In the genomic region with DNA sequence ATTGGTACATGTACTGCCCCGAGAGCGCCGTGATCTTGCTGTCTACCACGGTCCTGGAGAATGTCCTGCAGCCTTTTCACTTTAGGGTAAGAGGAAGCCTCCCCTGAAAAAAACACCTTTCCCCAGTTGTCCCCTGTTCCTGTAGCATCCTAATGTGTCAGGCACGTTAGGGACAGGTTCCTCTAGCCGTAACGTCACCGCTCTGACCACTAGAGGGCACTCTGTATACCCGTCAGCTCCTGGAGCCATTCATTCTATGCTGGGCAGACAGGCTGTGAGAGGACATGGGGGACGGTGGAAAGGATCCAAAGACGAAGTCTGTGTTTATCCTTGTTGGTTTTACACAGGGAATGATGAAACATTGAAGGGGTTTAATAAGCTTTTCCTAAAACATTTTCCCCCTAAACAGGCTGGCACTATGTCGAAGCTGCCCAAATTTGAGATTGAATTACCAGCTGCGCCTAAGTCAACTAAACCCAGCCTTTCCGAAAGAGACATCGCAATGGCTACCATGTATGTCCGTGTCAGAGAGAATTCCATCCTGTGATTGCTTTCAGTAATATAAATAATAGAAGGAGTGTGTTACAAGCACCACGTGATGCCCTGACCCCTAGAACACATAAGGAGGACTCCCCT, we compare ENCODE assay signal across 8 cellular contexts. TPM values are rescaled to one million over a fixed set of nuclear protein-coding genes. Genes with fewer than 3 reads are reported as not detected.
DNase-seq lines count a peak whose midpoint lies in the region; ATAC-seq, FAIRE-seq and TF ChIP-seq lines count a peak whose summit lies in the region.

No MANE protein-coding gene starts in this region.

- no peak overlapping the region for H3K4me3 Mint-ChIP-seq in activated CD4-positive, alpha-beta T cell treated with anti-CD3 and anti-CD28 coated beads, Interleukin-2, amount 10 ng/mL, durations not matched to agents 24 days and 14 days

- peak; percentile 94 for TF ChIP-seq CTCF in AG09309 (IDR thresholded peaks at IDR 0.05; ENCODE audit: control insufficient read depth, insufficient read depth, low read depth, low read length, missing control alignments)
- peak; percentile 75 for TF ChIP-seq CTCF in colonic mucosa (IDR thresholded peaks at IDR 0.05)
- peak; percentile 96 for TF ChIP-seq CTCF in HepG2 (CRISPR knock-in tag; IDR thresholded peaks at IDR 0.05)

- POLR2A ChIA-PET in HepG2 (lab: Yijun Ruan, JAX) = interaction anchor here (1.1 kb wide), 1 partner anchor 69 kb away, joined by 3 read pairs; no protein-coding TSS in a partner anchor

- H3K4me3 ChIP-seq in AG09309 (ENCODE audit: control insufficient read depth, low read depth, low read length) (no peak overlapping the region), colonic mucosa (no peak overlapping the region), HepG2 (replicated peaks in 1 of 3; ENCODE audit: insufficient read depth in 1 of 3, low read depth in 2 of 3, low read length in 3 of 3) (no peak overlapping the region)

- H4K20me1 ChIP-seq in HepG2 (ENCODE audit: insufficient read depth, low read length) = no peaks in the 10 kb centered on the region

- H3K27me3 ChIP-seq in colonic mucosa = no peaks in the 10 kb centered on the region
- H3K27me3 ChIP-seq in HepG2 (ENCODE audit: control insufficient read depth in 1 of 2, insufficient read depth in 2 of 2, low read length in 2 of 2) = no peaks in the 10 kb centered on the region

- in situ Hi-C loops in HepG2 (cut with HindIII; ENCODE audit: extremely low pct_ligation_motif_present, low pct_unique_long_range_greater_than_20kb) = loop anchor here (5.0 to 10.0 kb wide), 2 partner anchors 71 to 189 kb away; partner anchors contain the start of gene NPC1

- H3K4me1 ChIP-seq in colonic mucosa = no peaks in the 10 kb centered on the region
- peaks cover 5% of the 10 kb centered on the region; the same call in 1 of the 2 replicates for H3K4me1 ChIP-seq in HepG2 (ENCODE audit: insufficient read depth, low read length)

- H3K27ac ChIP-seq in colonic mucosa = no peak overlapping the region
- peak overlapping the region; percentile 17 for H3K27ac ChIP-seq in HepG2 (ENCODE audit: extremely low read length, insufficient read depth, low read length)

- no peak overlapping the region for H3K4me2 ChIP-seq in HepG2 (ENCODE audit: low read depth, low read length)

- H3K9me3 ChIP-seq in colonic mucosa = no peaks in the 10 kb centered on the region
- no peaks in the 10 kb centered on the region for H3K9me3 ChIP-seq in HepG2 (ENCODE audit: low read length)

- TF ChIP-seq RAD21 in HepG2 (CRISPR knock-in tag; IDR thresholded peaks at IDR 0.05) = peak; percentile 72

- ATAC-seq in GM18907 (IDR thresholded peaks at IDR 0.05; ENCODE audit: unreplicated experiment) (peak; percentile 90), HG03196 (IDR thresholded peaks at IDR 0.05; ENCODE audit: unreplicated experiment) (peak; percentile 86), HepG2 (peak; percentile 99)

- peak overlapping the region; percentile 57 for H3K27ac Mint-ChIP-seq in activated CD4-positive, alpha-beta T cell treated with anti-CD3 and anti-CD28 coated beads, Interleukin-2, amount 10 ng/mL, durations not matched to agents 24 days and 14 days

- CTCF ChIA-PET in HepG2 (lab: Yijun Ruan, JAX; ENCODE audit: low intra/inter-chr PET ratio, low total read pairs) = interaction anchor here (0.6 to 1.4 kb wide), 6 partner anchors 15 to 297 kb away, joined by 3 to 6 read pairs (median 4); partner anchors contain the start of gene NPC1

- H2AFZ ChIP-seq in HepG2 (ENCODE audit: low read length) = no peak overlapping the region

- TF ChIP-seq EP300 in HepG2 (IDR thresholded peaks at IDR 0.05; ENCODE audit: low read depth in 2 of 2, low read length in 2 of 2) (no peak), HepG2 (CRISPR knock-in tag; IDR thresholded peaks at IDR 0.05; ENCODE audit: borderline replicate concordance) (no peak)

- H3K9ac ChIP-seq in colonic mucosa (ENCODE audit: low read depth in 2 of 2, low read length in 2 of 2) = no peak overlapping the region
- H3K9ac ChIP-seq in HepG2 (ENCODE audit: insufficient read depth, low read depth, low read length) = no peak overlapping the region

- peaks cover 26% of the 10 kb centered on the region for H3K4me1 Mint-ChIP-seq in activated CD4-positive, alpha-beta T cell treated with anti-CD3 and anti-CD28 coated beads, Interleukin-2, amount 10 ng/mL, durations not matched to agents 24 days and 14 days

- intact Hi-C loops in activated CD4-positive, alpha-beta T cell treated with anti-CD3 and anti-CD28 coated beads, Interleukin-2, amount 10 ng/mL, durations not matched to agents 24 days and 14 days (cut with micrococcal nuclease) = loop anchor here (1.0 to 5.0 kb wide), 3 partner anchors 28 to 601 kb away; partner anchors contain the start of gene NPC1
- intact Hi-C loops in colonic mucosa (cut with DNase I) = loop anchor here (2.0 to 10.0 kb wide), 2 partner anchors 71 to 299 kb away; partner anchors contain the start of gene NPC1
- intact Hi-C loops in HepG2 (cut with micrococcal nuclease; ENCODE audit: unreplicated experiment) = loop anchor here (1.0 to 10.0 kb wide), 3 partner anchors 41 to 189 kb away; no protein-coding TSS in a partner anchor

- no peak for DNase-seq in AG09309 (ENCODE audit: low read depth)
- DNase-seq in NCI-H510A (lab: John Stamatoyannopoulos, UW) = peak; percentile 10
- peak; percentile 93 for DNase-seq in activated CD4-positive, alpha-beta T cell treated with anti-CD3 and anti-CD28 coated beads, Interleukin-2, amount 10 ng/mL, durations not matched to agents 24 days and 14 days
- DNase-seq in colonic mucosa = peak; percentile 83
- peak; percentile 76 for DNase-seq in HepG2 (ENCODE audit: low spot score)
- DNase-seq in stimulated activated CD4-positive, alpha-beta T cell treated with anti-CD3 and anti-CD28 coated beads, TNF-alpha, amount 100 ng/mL, for 4 hours (ENCODE audit: low read depth in 3 of 3) = peak; percentile 38 to 65 (median 51)

- H3K9me3 Mint-ChIP-seq in activated CD4-positive, alpha-beta T cell treated with anti-CD3 and anti-CD28 coated beads, Interleukin-2, amount 10 ng/mL, durations not matched to agents 24 days and 14 days = no peaks in the 10 kb centered on the region

- TF ChIP-seq POLR2A in HepG2 (IDR thresholded peaks at IDR 0.05; ENCODE audit: insufficient read depth in 1 of 2, low read depth in 2 of 2, low read length in 2 of 2) = no peak

- H3K36me3 Mint-ChIP-seq in activated CD4-positive, alpha-beta T cell treated with anti-CD3 and anti-CD28 coated beads, Interleukin-2, amount 10 ng/mL, durations not matched to agents 24 days and 14 days (ENCODE audit: low read depth) = peaks cover 66% of the 10 kb centered on the region

- peak; percentile 92 for FAIRE-seq in HepG2 (lab: Jason Lieb, UNC)

- 69% methylated on average over 13 of the region's 17 CpGs for WGBS in HepG2 (ENCODE audit: low lambda C conversion rate)

- H3K27me3 Mint-ChIP-seq in activated CD4-positive, alpha-beta T cell treated with anti-CD3 and anti-CD28 coated beads, Interleukin-2, amount 10 ng/mL, durations not matched to agents 24 days and 14 days = no peaks in the 10 kb centered on the region

- peaks cover 7% of the 10 kb centered on the region for H3K36me3 ChIP-seq in colonic mucosa
- peaks cover 7 to 47% of the 10 kb centered on the region in 2 experiments; a peak in 4 of 5 replicates for H3K36me3 ChIP-seq in HepG2 (replicated peaks in 1 of 2; ENCODE audit: control insufficient read depth in 1 of 2, insufficient read depth in 2 of 2, low read length in 2 of 2)

- no TSS peak for BruUV-seq in HepG2 (replicated peaks; lab: Mats Ljungman, UMichigan)

- no peaks in the 10 kb centered on the region for H3K79me2 ChIP-seq in HepG2 (ENCODE audit: insufficient read depth, low read length)

TF ChIP-seq in HepG2, 621 proteins besides CTCF, POLR2A, EP300 and RAD21 (continues in another document):
- TF ChIP-seq KDM2A (CRISPR knock-in tag; IDR thresholded peaks at IDR 0.05; ENCODE audit: borderline replicate concordance, low read depth) (peak; percentile 69), MIXL1 (CRISPR knock-in tag; IDR thresholded peaks at IDR 0.05) (peak; percentile 54; the same call in 1 of the 2 replicates), ZNF776 (CRISPR knock-in tag; IDR thresholded peaks at IDR 0.05) (no peak), ZNF792 (CRISPR knock-in tag; IDR thresholded peaks at IDR 0.05) (0 out of 2 replicates have a peak, but pooled peaks have one; percentile 26), ZNF614 (CRISPR knock-in tag; IDR thresholded peaks at IDR 0.05; ENCODE audit: borderline replicate concordance) (0 out of 2 replicates have a peak, but pooled peaks have one; percentile 49), TCF12 (IDR thresholded peaks at IDR 0.05) (no peak), TCF12 (CRISPR knock-in tag; IDR thresholded peaks at IDR 0.05) (no peak), STAG1 (CRISPR knock-in tag; IDR thresholded peaks at IDR 0.05) (peak; percentile 89), IRF2 (CRISPR knock-in tag; IDR thresholded peaks at IDR 0.05) (peak; percentile 57; the same call in 1 of the 2 replicates)

RNA-seq across cellular contexts. Expression of gene RMC1, which starts 12.7 kb away (rescaled TPM):
- total RNA-seq in activated CD4-positive, alpha-beta T cell treated with anti-CD3 and anti-CD28 coated beads, Interleukin-2, amount 10 ng/mL, durations not matched to agents 24 days and 14 days = 51.0 and 52.8 TPM in 2 replicates
- total RNA-seq in colonic mucosa (10 to 100 TPM; 28.4 to 34.9 TPM), HepG2 (2016; rRNA removed; fragmentation: Illumina TruSeq; extraction: Trizol) (19.5 and 19.9 TPM in 2 replicates)
- 9.4 and 11.1 TPM in 2 replicates for total RNA-seq in HepG2 (2016; cell fraction: cytosol; rRNA removed; fragmentation: Illumina TruSeq; extraction: Trizol; ENCODE audit: low read depth)
- 17.0 and 23.9 TPM in 2 replicates for total RNA-seq in HepG2 (2016; cell fraction: insoluble cytoplasmic fraction; rRNA removed; fragmentation: Illumina TruSeq; extraction: Trizol)
- 12.8 and 14.0 TPM in 2 replicates for total RNA-seq in HepG2 (2016; cell fraction: membrane; rRNA removed; fragmentation: Illumina TruSeq; extraction: Trizol)
- total RNA-seq in HepG2 (2016; cell fraction: nucleus; rRNA removed; fragmentation: Illumina TruSeq; extraction: Trizol) = 17.5 and 19.2 TPM in 2 replicates
- polyA plus RNA-seq in HepG2 (2011; rRNA removed) = 8.2 and 9.4 TPM in 2 replicates
- 5.9 and 8.7 TPM in 2 replicates for polyA plus RNA-seq in HepG2 (2011; cell fraction: cytosol; rRNA removed)
- polyA plus RNA-seq in HepG2 (2011; cell fraction: nucleus; rRNA removed) = 21.6 and 24.9 TPM in 2 replicates
- polyA plus RNA-seq in HepG2 (2012) = 11.0 TPM in 2 replicates
- 4.5 and 5.7 TPM in 2 replicates for polyA plus RNA-seq in HepG2 (2016; cell fraction: cytosol; fragmentation: Illumina TruSeq; extraction: Trizol; ENCODE audit: low read depth)
- polyA plus RNA-seq in HepG2 (2016; cell fraction: insoluble cytoplasmic fraction; fragmentation: Illumina TruSeq; extraction: Trizol; ENCODE audit: low read depth) = 16.4 and 20.9 TPM in 2 replicates
- polyA plus RNA-seq in HepG2 (2016; cell fraction: membrane; fragmentation: Illumina TruSeq; extraction: Trizol; ENCODE audit: low read depth) = 7.0 and 8.7 TPM in 2 replicates
- 28.4 and 31.5 TPM in 2 replicates for polyA plus RNA-seq in HepG2 (2016; cell fraction: nucleus; fragmentation: Illumina TruSeq; extraction: Trizol; ENCODE audit: insufficient read depth, low read depth)
- 5.1 and 13.8 TPM in 2 replicates for polyA minus RNA-seq in HepG2 (2011; rRNA and poly(A)+ RNA removed; ENCODE audit: low replicate concordance)
- 5.4 and 7.3 TPM in 2 replicates for polyA minus RNA-seq in HepG2 (2011; cell fraction: cytosol; rRNA and poly(A)+ RNA removed)
- 12.6 and 17.2 TPM in 2 replicates for polyA minus RNA-seq in HepG2 (2011; cell fraction: nucleus; rRNA and poly(A)+ RNA removed)
